Comparison of ENCODE assay signal across 8 cellular contexts in genomic region chr11:82733444-82734119, GRCh38. TPM values are rescaled to one million over a fixed set of nuclear protein-coding genes. Genes with fewer than 3 reads are reported as not detected.
DNase-seq lines count a peak whose midpoint lies in the region; ATAC-seq, FAIRE-seq and TF ChIP-seq lines count a peak whose summit lies in the region.

TSS of gene FAM181B (minus strand) at chr11:82733864. CDS start at chr11:82733729, 135 bp downstream.

- no peaks in the 10 kb centered on the region for H3K79me2 ChIP-seq in astrocyte (ENCODE audit: insufficient read depth, low read length)

- intact Hi-C loops in prostate gland (cut with DNase I), result no loop called here

- H3K9ac ChIP-seq in astrocyte (ENCODE audit: low read length), result no peak within 1 kb of the TSS

- H3K4me1 Mint-ChIP-seq in astrocyte (ENCODE audit: low read depth, unreplicated experiment), result no peaks in the 10 kb centered on the region

- peaks cover 4% of the 10 kb centered on the region for H3K9me3 Mint-ChIP-seq in astrocyte (ENCODE audit: unreplicated experiment)

- no peaks in the 10 kb centered on the region for H4K20me1 ChIP-seq in astrocyte (ENCODE audit: insufficient read depth, low read length)

- H3K4me3 ChIP-seq in A549, result peak within 1 kb of the TSS; percentile 52
- peak within 1 kb of the TSS; percentile 52 for H3K4me3 ChIP-seq in astrocyte (ENCODE audit: insufficient read depth, low read depth, low read length)
- H3K4me3 ChIP-seq in prostate gland, result peak within 1 kb of the TSS; percentile 51 to 55

- POLR2A ChIA-PET in A549 (lab: Yijun Ruan, JAX), result no interaction called here

- WGBS in A549 (ENCODE audit: missing lambda C conversion rate), result 4% methylated on average over 24 of the region's 67 CpGs
- WGBS in prostate gland, result 2% methylated on average over 36 of the region's 67 CpGs

- ATAC-seq in A549, result peak; percentile 68 to 86
- ATAC-seq in GM19372 (IDR thresholded peaks at IDR 0.05; ENCODE audit: low read depth, unreplicated experiment), result peak; percentile 50
- no peak for ATAC-seq in GM21619 (IDR thresholded peaks at IDR 0.05; ENCODE audit: unreplicated experiment)

- no peaks in the 10 kb centered on the region for H3K36me3 Mint-ChIP-seq in astrocyte (ENCODE audit: low read depth, unreplicated experiment)

- no peak for TF ChIP-seq EP300 in A549 (IDR thresholded peaks at IDR 0.05)

- H3K9me3 ChIP-seq in A549 (no peaks in the 10 kb centered on the region; the same call in 2 of the 3 replicates), astrocyte (ENCODE audit: insufficient read depth, low read depth, low read length) (no peaks in the 10 kb centered on the region), prostate gland (no peaks in the 10 kb centered on the region)

- CTCF ChIA-PET in A549 (lab: Yijun Ruan, JAX), result interaction anchor here (0.6 to 4.3 kb wide), 10 partner anchors 10 to 1084 kb away, joined by 3 to 27 read pairs (median 5); no protein-coding TSS in a partner anchor

- TF ChIP-seq POLR2A in A549 (IDR thresholded peaks at IDR 0.05; ENCODE audit: low read length) (no peak), prostate gland (IDR thresholded peaks at IDR 0.05) (no peak)

- peaks cover 64% of the 10 kb centered on the region for H3K27me3 ChIP-seq in astrocyte (ENCODE audit: insufficient read depth, low read length)
- no peaks in the 10 kb centered on the region for H3K27me3 ChIP-seq in prostate gland (replicated peaks; ENCODE audit: insufficient read depth)

- no peak for TF ChIP-seq CTCF in A549 (IDR thresholded peaks at IDR 0.05)
- no peak for TF ChIP-seq CTCF in astrocyte (IDR thresholded peaks at IDR 0.05; ENCODE audit: insufficient read depth, low read depth, low read length)
- TF ChIP-seq CTCF in prostate gland (IDR thresholded peaks at IDR 0.05), result no peak

- no peak for TF ChIP-seq RAD21 in A549 (conservative IDR thresholded peaks at IDR 0.05 in 1 of 2, IDR thresholded peaks at IDR 0.05 in 1 of 2)

- H3K36me3 ChIP-seq in astrocyte (ENCODE audit: insufficient read depth, low read length), result no peaks in the 10 kb centered on the region
- H3K36me3 ChIP-seq in prostate gland, result no peaks in the 10 kb centered on the region

- DNase-seq in A549 (ENCODE audit: low read depth in 1 of 2, low spot score in 1 of 2) (peak; percentile 11 to 32), NCI-H82 (lab: John Stamatoyannopoulos, UW) (peak; percentile 75), astrocyte (ENCODE audit: low read depth) (no peak), hypothalamus (lab: John Stamatoyannopoulos, UW) (peak in 49 of 51 donors; percentile 30 to 86 (median 74)), prostate gland (ENCODE audit: low spot score) (no peak), NCI-H187 treated with DMSO at 0.1 percent for 48 hours (lab: John Stamatoyannopoulos, UW) (no peak)

- peaks cover 28% of the 10 kb centered on the region for H3K27me3 Mint-ChIP-seq in astrocyte (ENCODE audit: low read depth, unreplicated experiment)

- peak within 1 kb of the TSS; percentile 79 for H3K4me3 Mint-ChIP-seq in astrocyte (ENCODE audit: unreplicated experiment)

- H3K4me1 ChIP-seq in A549 (no peaks in the 10 kb centered on the region), astrocyte (ENCODE audit: insufficient read depth, low read length) (no peaks in the 10 kb centered on the region), prostate gland (replicated peaks) (no peaks in the 10 kb centered on the region)

- peak within 1 kb of the TSS; percentile 83 for H2AFZ ChIP-seq in astrocyte (ENCODE audit: low read depth, low read length)

- H3K4me2 ChIP-seq in A549 (peak within 1 kb of the TSS; percentile 90), astrocyte (ENCODE audit: low read length) (peak within 1 kb of the TSS; percentile 84)

- no peak within 1 kb of the TSS for H3K27ac Mint-ChIP-seq in astrocyte (ENCODE audit: unreplicated experiment)

- no peak for FAIRE-seq in A549 (lab: Jason Lieb, UNC)
- no peak for FAIRE-seq in astrocyte (lab: Jason Lieb, UNC)

- H3K27ac ChIP-seq in A549 (peak within 1 kb of the TSS in 1 of 2 experiments; percentile 74; a peak in 4 of 6 replicates), astrocyte (ENCODE audit: low read depth, low read length) (no peak within 1 kb of the TSS), prostate gland (peak within 1 kb of the TSS; percentile 27 to 56)

TF ChIP-seq in A549, 52 proteins besides CTCF, POLR2A, EP300 and RAD21:
- TF ChIP-seq CBX2 (IDR thresholded peaks at IDR 0.05; ENCODE audit: borderline replicate concordance, low read depth) (no peak), ZFP36 (IDR thresholded peaks at IDR 0.05; ENCODE audit: borderline replicate concordance, partially characterized antibody) (no peak), FOXS1 (CRISPR knock-in tag; IDR thresholded peaks at IDR 0.05) (no peak), ZC3H11A (IDR thresholded peaks at IDR 0.05) (no peak), NFE2L2 (conservative IDR thresholded peaks at IDR 0.05; ENCODE audit: low read length) (no peak), SREBF2 (IDR thresholded peaks at IDR 0.05) (no peak), HEYL (CRISPR knock-in tag; IDR thresholded peaks at IDR 0.05) (no peak), ZNF302 (CRISPR knock-in tag; IDR thresholded peaks at IDR 0.05) (no peak), HOXB13 (CRISPR knock-in tag; IDR thresholded peaks at IDR 0.05; ENCODE audit: low read depth) (no peak), POLR2AphosphoS2 (conservative IDR thresholded peaks at IDR 0.05; ENCODE audit: low read length) (no peak)

RNA-seq across cellular contexts. Expression of gene FAM181B, which starts in this region (rescaled TPM):
- polyA plus RNA-seq in A549 (2011; rRNA removed), result not detected in 2 replicates
- polyA plus RNA-seq in A549 (2012; cell fraction: cytosol; rRNA removed), result 0.01 and 0.03 TPM in 2 replicates
- polyA plus RNA-seq in A549 (2012; cell fraction: nucleus; rRNA removed), result 0.01 and 0.02 TPM in 2 replicates
- 0.01 to 0.03 TPM (median 0.03 TPM) in 3 replicates for polyA plus RNA-seq in A549 (2017; fragmentation: RNase III; extraction: RNeasy Plus Mini Kit Qiagen cat#74134 plus additional on column Dnase treatment)
- not detected in 2 replicates for polyA minus RNA-seq in A549 (2011; rRNA and poly(A)+ RNA removed)
- 0.11 and 0.17 TPM in 2 replicates for total RNA-seq in astrocyte
- 1 to 10 TPM in 1 of 2 donors, under 1 TPM in 1; 0.85 to 2.0 TPM for total RNA-seq in prostate gland

Comparison
In these comparisons a context has a peak if more than half of its experiments do, and no peak if none do; other contexts are left out.
1. Peak in DNase-seq, ATAC-seq, H3K4me3 ChIP-seq and H3K4me2 ChIP-seq in A549; RNA of the gene not detected or under 1 TPM.
2. DNase-seq: peak in NCI-H82 (single experiment) and hypothalamus (49 of 51); none in astrocyte (single experiment), prostate gland (single experiment) and NCI-H187 treated with DMSO at 0.1 percent for 48 hours (single experiment).
3. Peak in every context shown above with its lines, with median percentiles within 50 percentile points of each other: H3K4me3 ChIP-seq.